In the genomic region with DNA sequence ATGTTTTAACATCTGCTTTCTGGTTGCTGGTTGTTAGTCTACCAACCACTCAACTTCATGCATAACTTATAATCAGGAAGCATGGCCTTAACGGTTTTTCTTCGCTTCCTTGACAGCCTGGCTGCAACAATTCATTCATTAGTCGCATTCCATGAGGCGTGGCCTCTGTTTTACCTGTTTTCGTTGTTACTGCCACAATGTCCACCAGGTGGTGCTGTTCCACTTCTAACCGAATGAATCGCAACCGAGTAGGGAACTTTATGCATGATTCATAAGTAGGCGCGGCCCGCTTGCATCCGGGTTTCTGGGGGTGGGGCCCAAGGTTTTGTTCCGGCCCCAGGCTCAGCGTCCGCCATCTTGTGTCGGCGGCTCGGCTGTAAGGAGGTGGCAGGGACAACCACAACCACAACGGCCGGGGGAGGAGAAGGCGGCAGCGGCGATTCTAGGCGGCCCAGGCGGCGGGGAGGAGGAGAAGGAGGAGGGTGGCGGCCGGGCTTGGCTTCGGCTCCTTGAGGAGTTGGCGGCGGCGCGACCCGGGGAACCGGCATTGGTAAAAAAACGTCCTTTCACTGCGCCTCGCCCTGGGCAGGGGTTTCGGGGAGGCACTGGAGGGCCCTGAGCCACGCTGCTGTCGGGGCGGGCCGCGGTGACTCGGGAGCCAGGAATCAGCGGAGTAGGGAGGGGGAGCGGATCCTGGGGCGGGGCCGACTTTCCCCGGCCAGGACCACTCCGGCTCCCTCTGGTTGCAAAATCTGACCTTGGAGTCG, we compare ENCODE assay signal across 8 cellular contexts. TPM values are rescaled to one million over a fixed set of nuclear protein-coding genes. Genes with fewer than 3 reads are reported as not detected.
A peak's percentile ranks its signal among the peaks of the same experiment; 100 is the strongest.
DNase-seq lines count a peak whose midpoint lies in the region; ATAC-seq and TF ChIP-seq lines count a peak whose summit lies in the region.

A gene (plus strand): TSS at position 355 of the 767 bp plus-strand sequence. CDS start 4,974 bp downstream, outside the sequence.

- CTCF ChIA-PET in T-cell (lab: Charles Lee): interaction anchor here in 1 of 2 donors (0.8 kb wide), 1 partner anchor 190 kb away, joined by 4 read pairs; no protein-coding TSS in a partner anchor

- no peaks in the 10 kb centered on the region for H3K27me3 Mint-ChIP-seq in T-cell

- H3K27ac ChIP-seq in adipose tissue (ENCODE audit: low read depth, low read length) (no peak within 1 kb of the TSS), cardiac muscle cell (peak within 1 kb of the TSS; percentile 100), upper lobe of left lung (peak within 1 kb of the TSS; percentile 96 to 99 (median 98))

- peak within 1 kb of the TSS; percentile 91 to 99 (median 96) for H3K4me3 Mint-ChIP-seq in T-cell

- TF ChIP-seq CTCF in GM12874 (IDR thresholded peaks at IDR 0.05; ENCODE audit: insufficient read depth, low read depth, low read length): peak; percentile 46; the same call in 1 of the 2 replicates
- peak; percentile 59 for TF ChIP-seq CTCF in cardiac muscle cell (IDR thresholded peaks at IDR 0.05; ENCODE audit: low read depth, low read length)
- peak; percentile 72 to 97 (median 91) for TF ChIP-seq CTCF in upper lobe of left lung (IDR thresholded peaks at IDR 0.05)

- DNase-seq in NCI-H1436 treated with DMSO at 0.1 percent for 48 hours (lab: John Stamatoyannopoulos, UW): peak; percentile 67
- peak; percentile 86 to 99 (median 91) for DNase-seq in T-cell
- DNase-seq in cardiac muscle cell (ENCODE audit: low read depth in 1 of 2, low spot score in 1 of 2): peak; percentile 95 to 99
- peak; percentile 88 to 99 (median 96) for DNase-seq in posterior cingulate gyrus
- peak; percentile 92 to 97 for DNase-seq in upper lobe of left lung

- peak; percentile 54 to 79 (median 70) for TF ChIP-seq POLR2A in upper lobe of left lung (IDR thresholded peaks at IDR 0.05)

- H3K4me3 ChIP-seq in cardiac muscle cell (peak within 1 kb of the TSS; percentile 91), upper lobe of left lung (peak within 1 kb of the TSS; percentile 66 to 87 (median 77))

- H3K27ac Mint-ChIP-seq in T-cell: peak within 1 kb of the TSS; percentile 98

- peaks cover 60 to 70% (median 67%) of the 10 kb centered on the region in 3 donors for H3K4me1 Mint-ChIP-seq in T-cell

- ATAC-seq in HG02840 (IDR thresholded peaks at IDR 0.05; ENCODE audit: low FRiP score, unreplicated experiment) (peak; percentile 79), T-cell (replicated peaks in 1 of 4) (peak; percentile 78 to 85 (median 81)), upper lobe of left lung (ENCODE audit: low FRiP score in 2 of 2) (peak; percentile 94 to 96)

- peaks cover 38% of the 10 kb centered on the region for H3K4me1 ChIP-seq in cardiac muscle cell (ENCODE audit: low read depth)
- peaks cover 29 to 61% (median 33%) of the 10 kb centered on the region in 4 donors for H3K4me1 ChIP-seq in upper lobe of left lung

- POLR2A ChIA-PET in T-cell (lab: Charles Lee): interaction anchor here in 1 of 2 donors (0.6 kb wide), 2 partner anchors 178 to 870 kb away, joined by 5 to 9 read pairs; no protein-coding TSS in a partner anchor

- no peaks in the 10 kb centered on the region for H3K36me3 Mint-ChIP-seq in T-cell

- peak in 1 of 4 donors; percentile 37 for TF ChIP-seq EP300 in upper lobe of left lung (IDR thresholded peaks at IDR 0.05)

- intact Hi-C loops in posterior cingulate gyrus (cut with DNase I): loop anchor here (1.0 kb wide), 1 partner anchor 24 kb away; no protein-coding TSS in a partner anchor

- 0 to 1% (median 1%) methylated on average over 33 to 52 of the region's 52 CpGs for WGBS in adipose tissue, 3 donors
- WGBS in upper lobe of left lung, 2 donors: 0 to 1% methylated on average over 12 to 52 of the region's 52 CpGs

- H3K9me3 ChIP-seq in cardiac muscle cell (ENCODE audit: low read depth) (no peaks in the 10 kb centered on the region), upper lobe of left lung (no peaks in the 10 kb centered on the region)

- H3K27me3 ChIP-seq in cardiac muscle cell: peaks cover 7% of the 10 kb centered on the region
- no peaks in the 10 kb centered on the region for H3K27me3 ChIP-seq in upper lobe of left lung

- H3K36me3 ChIP-seq in cardiac muscle cell (peaks cover 2% of the 10 kb centered on the region), upper lobe of left lung (peaks cover 0 to 13% (median under 1%) of the 10 kb centered on the region in 4 donors)

- no peaks in the 10 kb centered on the region for H3K9me3 Mint-ChIP-seq in T-cell

RNA-seq across cellular contexts. Expression of the gene that starts here (rescaled TPM):
- total RNA-seq in T-cell (100 to 1,000 TPM; 116 to 177 (median 149) TPM), cardiac muscle cell (324 and 386 TPM in 2 replicates), upper lobe of left lung (100 to 1,000 TPM; 128 to 186 (median 173) TPM)
- polyA plus RNA-seq in adipose tissue (100 to 1,000 TPM in 1 of 3 donors, 10 to 100 TPM in 2; 46.3 to 120 (median 80.0) TPM), cardiac muscle cell (280 and 319 TPM in 2 replicates)
